In genomic region chr11:2850366-2850765, GRCh38 we compare ENCODE assay signal across 15 cellular contexts. TPM values are rescaled to one million over a fixed set of nuclear protein-coding genes. Genes with fewer than 3 reads are reported as not detected.
DNase-seq lines count a peak whose midpoint lies in the region; ATAC-seq and TF ChIP-seq lines count a peak whose summit lies in the region.
"Had no signal": no experiment of that assay in that cellular context is flagged by ENCODE, and none has a peak within 500 bp of the region (broad histone marks: within the 10 kb centered on the region; RNA-seq: fewer than 3 reads in every experiment).

No MANE protein-coding gene starts in this region.

- WGBS in mesenchymal stem cell: 93% methylated on average over 30 of the region's 30 CpGs

- intact Hi-C loops in mucosa of descending colon (cut with DNase I, micrococcal nuclease): no loop called here

- no peak overlapping the region for H3K27ac ChIP-seq in mesenchymal stem cell (ENCODE audit: low read length, poor library complexity, severe bottlenecking)
- H3K27ac ChIP-seq: GM23248 had no signal

- ATAC-seq in HG02759 (IDR thresholded peaks at IDR 0.05; ENCODE audit: unreplicated experiment) (no peak), mucosa of descending colon (no peak)
- ATAC-seq: GM12878, HCT116 had no signal

- H2AFZ ChIP-seq in mesenchymal stem cell (ENCODE audit: low read depth, low read length): no peak overlapping the region
- H2AFZ ChIP-seq: GM23248 had no signal

- no peak overlapping the region for H2BK120ac ChIP-seq in mesenchymal stem cell (ENCODE audit: low read depth, low read length)

- H3K27me3 ChIP-seq in mesenchymal stem cell (ENCODE audit: control insufficient read depth in 1 of 2, insufficient read depth in 1 of 2, low read length in 2 of 2): peaks cover 0 to 26% of the 10 kb centered on the region in 2 experiments
- H3K27me3 ChIP-seq: BLaER1 had no signal

- no peak overlapping the region for H3K4ac ChIP-seq in mesenchymal stem cell (ENCODE audit: low read depth in 1 of 2, low read length in 2 of 2)

- peak overlapping the region; percentile 50 for H4K91ac ChIP-seq in mesenchymal stem cell (ENCODE audit: low read length)

- H3K23ac ChIP-seq in mesenchymal stem cell (ENCODE audit: low read length in 2 of 2): no peak overlapping the region

- H2BK12ac ChIP-seq in mesenchymal stem cell (ENCODE audit: low read length in 2 of 2): no peak overlapping the region

- no peak for TF ChIP-seq CTCF in mucosa of descending colon (IDR thresholded peaks at IDR 0.05)

- H3K36me3 ChIP-seq in mesenchymal stem cell (ENCODE audit: control insufficient read depth in 1 of 2, insufficient read depth in 2 of 2, low read depth in 1 of 2, low read length in 2 of 2): peaks cover 0 to 7% of the 10 kb centered on the region in 2 experiments
- no peaks in the 10 kb centered on the region for H3K36me3 ChIP-seq in mucosa of descending colon (ENCODE audit: low read depth)
- H3K36me3 ChIP-seq: BLaER1 had no signal

- no peak overlapping the region for H2BK15ac ChIP-seq in mesenchymal stem cell (ENCODE audit: low read depth, poor library complexity, severe bottlenecking)

- DNase-seq in COLO668 (lab: John Stamatoyannopoulos, UW; ENCODE audit: unreplicated experiment): peak; percentile 12
- DNase-seq in cerebellum (ENCODE audit: low spot score): peak; percentile 55
- DNase-seq in mesenchymal stem cell: no peak
- peak; percentile 90 for DNase-seq in retina
- DNase-seq in T-helper 9 cell: no peak
- DNase-seq in mucosa of descending colon: no peak
- DNase-seq: 8988T; AML-193; CD8-positive, alpha-beta memory T cell; GM23248 had no signal

- H3K79me1 ChIP-seq in mesenchymal stem cell (replicated peaks; ENCODE audit: low read length, poor library complexity, severe bottlenecking): no peaks in the 10 kb centered on the region

- H3K9ac ChIP-seq in mesenchymal stem cell (ENCODE audit: low read length): no peak overlapping the region
- H3K9ac ChIP-seq: BLaER1, GM23248 had no signal

- H3K14ac ChIP-seq in mesenchymal stem cell (ENCODE audit: low read length in 2 of 2): no peak overlapping the region

- no peak overlapping the region for H2BK5ac ChIP-seq in mesenchymal stem cell (ENCODE audit: low read depth, low read length, poor library complexity, severe bottlenecking)

- H3K9me3 ChIP-seq in mesenchymal stem cell (ENCODE audit: control insufficient read depth, low read length): peaks cover 4% of the 10 kb centered on the region
- no peaks in the 10 kb centered on the region for H3K9me3 ChIP-seq in mucosa of descending colon
- H3K9me3 ChIP-seq: BLaER1 had no signal

- no peak overlapping the region for H3K18ac ChIP-seq in mesenchymal stem cell (ENCODE audit: low read depth in 1 of 2, low read length in 2 of 2)

- H3K4me1 ChIP-seq in mesenchymal stem cell (ENCODE audit: control insufficient read depth, insufficient read depth, low read depth, low read length) (peaks cover 23% of the 10 kb centered on the region), mucosa of descending colon (ENCODE audit: low read depth) (no peaks in the 10 kb centered on the region)

- H4K8ac ChIP-seq in mesenchymal stem cell (ENCODE audit: low read length): no peak overlapping the region

- no peak overlapping the region for H2AK5ac ChIP-seq in mesenchymal stem cell (ENCODE audit: low read length, severe bottlenecking)

- H3K4me3 ChIP-seq in mesenchymal stem cell (ENCODE audit: insufficient read depth in 1 of 2, low read depth in 1 of 2, low read length in 2 of 2): no peak overlapping the region
- no peak overlapping the region for H3K4me3 ChIP-seq in mucosa of descending colon
- H3K4me3 ChIP-seq: BLaER1, GM12878, GM23248 had no signal

- no peak overlapping the region for H3K4me2 ChIP-seq in mesenchymal stem cell (ENCODE audit: low read length, poor library complexity, severe bottlenecking)

RNA-seq across cellular contexts. Expression of gene CDKN1C, which starts 35.2 kb away (rescaled TPM):
- total RNA-seq in cerebellum (21.8 TPM), mucosa of descending colon (10 to 100 TPM in 2 of 3 donors, 1 to 10 TPM in 1; 3.0 to 40.3 (median 10.2) TPM)
- polyA plus RNA-seq in mesenchymal stem cell (2013, experiment 1 of 2): 29.4 TPM
- polyA plus RNA-seq in mesenchymal stem cell (2013, experiment 2 of 2): 31.0 TPM
- polyA plus RNA-seq: IgD-negative memory B cell had no signal

Comparison
In these comparisons a context has a peak if more than half of its experiments do, and no peak if none do; other contexts are left out.
1. DNase-seq: peak in COLO668 (single experiment), cerebellum (single experiment) and retina (single experiment); none in mesenchymal stem cell (single experiment), T-helper 9 cell (single experiment) and mucosa of descending colon (0 of 3).